In the genomic region with DNA sequence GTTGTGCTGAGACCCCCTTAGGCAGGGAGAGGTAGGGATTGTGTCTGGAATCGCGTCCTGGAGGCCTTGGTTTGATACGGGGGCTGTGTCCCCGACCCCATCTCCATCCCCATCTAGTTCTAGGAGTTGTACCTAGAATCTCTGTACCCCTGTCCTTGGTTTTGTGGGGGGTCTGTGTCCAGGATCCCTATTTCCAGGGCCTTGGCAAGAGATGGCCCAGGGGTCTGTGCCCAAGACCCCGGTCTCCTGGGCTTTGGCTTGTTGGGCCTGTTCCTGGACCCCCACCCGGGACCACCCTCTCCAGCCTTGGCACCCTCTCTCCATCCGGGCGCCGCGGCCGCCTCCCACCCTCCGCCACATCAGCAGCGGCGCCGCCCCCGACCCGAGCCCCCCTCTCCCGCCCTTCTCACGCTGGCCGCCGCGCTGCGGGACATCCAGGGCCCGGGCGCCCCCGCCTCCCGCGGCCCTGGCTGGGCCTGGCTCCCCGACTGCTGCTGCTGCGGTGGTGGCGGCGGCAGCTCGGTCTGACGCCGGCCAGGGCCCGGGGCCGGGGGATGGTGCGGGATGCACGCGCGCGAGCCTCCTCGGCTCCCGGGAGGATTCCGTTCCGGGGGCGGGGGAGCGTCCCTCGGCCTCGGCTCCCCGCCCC, we compare ENCODE assay signal across 8 cellular contexts. TPM values are rescaled to one million over a fixed set of nuclear protein-coding genes. Genes with fewer than 3 reads are reported as not detected.
DNase-seq lines count a peak whose midpoint lies in the region; ATAC-seq and TF ChIP-seq lines count a peak whose summit lies in the region.

TSS of gene NUMBL (minus strand) at position 602 of the 649 bp plus-strand sequence. CDS start at position 434, 168 bp downstream.

- DNase-seq in Caki2 (ENCODE audit: low read depth) (no peak), IMR-90 (no peak), mesendoderm (no peak), upper lobe of left lung (no peak), AML-193 (lab: John Stamatoyannopoulos, UW) (no peak), NCI-H1105 (lab: John Stamatoyannopoulos, UW) (no peak), NCI-H2081 treated with DMSO at 0.1 percent for 48 hours (lab: John Stamatoyannopoulos, UW) (no peak)
- DNase-seq in central memory CD8-positive, alpha-beta T cell (ENCODE audit: low spot score in 2 of 2), result no peak

- peak within 1 kb of the TSS; percentile 99 for H4K91ac ChIP-seq in IMR-90 (ENCODE audit: insufficient read depth, low read depth, low read length)

- H3K4me3 Mint-ChIP-seq in central memory CD8-positive, alpha-beta T cell, result peak within 1 kb of the TSS; percentile 81

- peak within 1 kb of the TSS; percentile 90 for H3K56ac ChIP-seq in IMR-90 (ENCODE audit: extremely low read depth, insufficient read depth, low read length)
- H3K56ac ChIP-seq in mesendoderm (ENCODE audit: low read length), result peak within 1 kb of the TSS; percentile 95

- H3K23ac ChIP-seq in IMR-90 (ENCODE audit: low read depth, low read length) (peak within 1 kb of the TSS; percentile 100), mesendoderm (ENCODE audit: low read length) (peak within 1 kb of the TSS; percentile 94)

- TF ChIP-seq EP300 in upper lobe of left lung (IDR thresholded peaks at IDR 0.05), result no peak

- H3K4ac ChIP-seq in IMR-90 (ENCODE audit: low read depth, low read length), result peak within 1 kb of the TSS; percentile 99
- peak within 1 kb of the TSS; percentile 49 for H3K4ac ChIP-seq in mesendoderm (ENCODE audit: low read depth, low read length)

- peak within 1 kb of the TSS; percentile 98 for H3K4me2 ChIP-seq in IMR-90 (ENCODE audit: low read depth, low read length)
- H3K4me2 ChIP-seq in mesendoderm (ENCODE audit: low read length), result peak within 1 kb of the TSS; percentile 97

- H3K27ac ChIP-seq in IMR-90 (ENCODE audit: insufficient read depth, low read length), result peak within 1 kb of the TSS; percentile 90
- peak within 1 kb of the TSS; percentile 81 for H3K27ac ChIP-seq in mesendoderm (ENCODE audit: low read depth, low read length)
- H3K27ac ChIP-seq in upper lobe of left lung, result peak within 1 kb of the TSS; percentile 73 to 93 (median 91)

- peaks cover 4% of the 10 kb centered on the region for H3K36me3 Mint-ChIP-seq in central memory CD8-positive, alpha-beta T cell (ENCODE audit: insufficient read depth)

- peak within 1 kb of the TSS; percentile 60; the same call in 1 of the 2 replicates for H2BK20ac ChIP-seq in IMR-90 (ENCODE audit: low read depth, low read length)

- TF ChIP-seq RAD21 in IMR-90 (IDR thresholded peaks at IDR 0.05; ENCODE audit: low read length), result no peak

- H4K5ac ChIP-seq in IMR-90 (ENCODE audit: low read depth, low read length) (peak within 1 kb of the TSS; percentile 97), mesendoderm (ENCODE audit: low read length) (peak within 1 kb of the TSS; percentile 39)

- TF ChIP-seq POLR2A in IMR-90 (IDR thresholded peaks at IDR 0.05; ENCODE audit: low read depth, low read length) (peak; percentile 83), upper lobe of left lung (IDR thresholded peaks at IDR 0.05) (peak in 1 of 4 donors; percentile 47)

- in situ Hi-C loops in Caki2 (cut with HindIII; ENCODE audit: low pct_unique_long_range_greater_than_20kb, low sequenced_read_pairs), result no loop called here
- in situ Hi-C loops in IMR-90 (cut with MboI; ENCODE audit: low sequenced_read_pairs), result no loop called here

- peak within 1 kb of the TSS; percentile 97 for H2AFZ ChIP-seq in IMR-90 (replicated peaks; ENCODE audit: low read length, poor library complexity)

- H3K9ac ChIP-seq in IMR-90 (ENCODE audit: low read depth, low read length), result peak within 1 kb of the TSS; percentile 99
- peak within 1 kb of the TSS; percentile 90 for H3K9ac ChIP-seq in mesendoderm (ENCODE audit: low read length)

- H3K4me1 Mint-ChIP-seq in central memory CD8-positive, alpha-beta T cell, result peaks cover 5% of the 10 kb centered on the region

- peak within 1 kb of the TSS; percentile 89; the same call in 1 of the 3 replicates for H2BK15ac ChIP-seq in IMR-90 (ENCODE audit: low read depth, low read length)
- H2BK15ac ChIP-seq in mesendoderm (replicated peaks; ENCODE audit: low read depth), result no peak within 1 kb of the TSS

- dilution Hi-C loops in IMR-90 (cut with HindIII; ENCODE audit: low sequenced_read_pairs, unreplicated experiment), result no loop called here

- no peak for TF ChIP-seq CTCF in IMR-90 (conservative IDR thresholded peaks at IDR 0.05; ENCODE audit: low read depth, low read length)
- no peak for TF ChIP-seq CTCF in upper lobe of left lung (IDR thresholded peaks at IDR 0.05)

- peaks cover 12% of the 10 kb centered on the region for H3K79me2 ChIP-seq in mesendoderm (ENCODE audit: control insufficient read depth, insufficient read depth, low read length)

- peak within 1 kb of the TSS; percentile 89 to 93 for H4K8ac ChIP-seq in IMR-90 (ENCODE audit: low read depth in 2 of 2, low read length in 2 of 2)
- H4K8ac ChIP-seq in mesendoderm (ENCODE audit: low read depth, low read length), result no peak within 1 kb of the TSS

- 1% methylated on average over 29 of the region's 51 CpGs; no CpG with 5 or more reads in 1 of the 2 experiments for WGBS in IMR-90 (ENCODE audit: extremely low coverage in 2 of 2, insufficient read length in 1 of 2), 2 experiments
- WGBS in mesendoderm (ENCODE audit: extremely low coverage, insufficient coverage, low lambda C conversion rate), result no CpG with 5 or more reads among the region's 51 CpGs
- 8 to 15% methylated on average over 7 to 24 of the region's 51 CpGs for WGBS in upper lobe of left lung, 2 donors

- peak within 1 kb of the TSS; percentile 90 for H2BK120ac ChIP-seq in IMR-90 (ENCODE audit: low read depth, low read length)
- H2BK120ac ChIP-seq in mesendoderm (ENCODE audit: low read depth, low read length), result no peak within 1 kb of the TSS

- no TSS peak for BruUV-seq in IMR-90 (replicated peaks; lab: Mats Ljungman, UMichigan)

- H3K4me1 ChIP-seq in IMR-90 (ENCODE audit: control insufficient read depth, insufficient read depth, low read length), result peaks cover 17% of the 10 kb centered on the region
- peaks cover 1% of the 10 kb centered on the region for H3K4me1 ChIP-seq in mesendoderm (ENCODE audit: control insufficient read depth, low read depth, low read length)
- peaks cover 17 to 31% (median 23%) of the 10 kb centered on the region in 4 donors for H3K4me1 ChIP-seq in upper lobe of left lung

- peak within 1 kb of the TSS; percentile 63 for H3K27ac Mint-ChIP-seq in central memory CD8-positive, alpha-beta T cell (ENCODE audit: low read depth)

- H3K27me3 Mint-ChIP-seq in central memory CD8-positive, alpha-beta T cell, result no peaks in the 10 kb centered on the region

- peaks cover 33% of the 10 kb centered on the region for H3K9me1 ChIP-seq in IMR-90 (ENCODE audit: insufficient read depth, low read length)

- intact Hi-C loops in IMR-90 (cut with micrococcal nuclease), result loop anchor here (2.0 kb wide), 2 partner anchors 25 to 61 kb away; partner anchors contain the start of genes ACTMAP and SNRPA

- H3K9me3 Mint-ChIP-seq in central memory CD8-positive, alpha-beta T cell, result no peaks in the 10 kb centered on the region

- H3K9me3 ChIP-seq in IMR-90 (ENCODE audit: control insufficient read depth, insufficient read depth, low read length), result no peaks in the 10 kb centered on the region
- no peaks in the 10 kb centered on the region for H3K9me3 ChIP-seq in upper lobe of left lung

- H3K36me3 ChIP-seq in IMR-90 (ENCODE audit: control insufficient read depth, insufficient read depth, low read length) (peaks cover 31% of the 10 kb centered on the region), mesendoderm (ENCODE audit: control insufficient read depth, insufficient read depth, low read length) (peaks cover 4% of the 10 kb centered on the region), upper lobe of left lung (peaks cover 0 to 40% (median 9%) of the 10 kb centered on the region in 4 donors)

- H3K14ac ChIP-seq in IMR-90 (replicated peaks; ENCODE audit: low read depth, low read length), result peak within 1 kb of the TSS; percentile 99

- no peaks in the 10 kb centered on the region for H3K27me3 ChIP-seq in IMR-90 (ENCODE audit: control insufficient read depth, insufficient read depth, low read length)
- H3K27me3 ChIP-seq in mesendoderm (ENCODE audit: insufficient read depth, low read length, poor library complexity), result no peaks in the 10 kb centered on the region
- no peaks in the 10 kb centered on the region for H3K27me3 ChIP-seq in upper lobe of left lung

- H2BK5ac ChIP-seq in IMR-90 (ENCODE audit: low read depth, low read length, poor library complexity, severe bottlenecking) (peak within 1 kb of the TSS; percentile 89), mesendoderm (ENCODE audit: low read length) (peak within 1 kb of the TSS; percentile 43)

- H3K79me1 ChIP-seq in IMR-90 (ENCODE audit: low read depth in 1 of 2, low read length in 2 of 2), result peaks cover 25 to 50% of the 10 kb centered on the region in 2 experiments
- peaks cover 18% of the 10 kb centered on the region for H3K79me1 ChIP-seq in mesendoderm (ENCODE audit: low read length)

- ATAC-seq in IMR-90 (ENCODE audit: low read depth), result no peak
- peak; percentile 45 for ATAC-seq in central memory CD8-positive, alpha-beta T cell (replicated peaks; ENCODE audit: extremely low read depth, poor library complexity, severe bottlenecking)
- no peak for ATAC-seq in upper lobe of left lung (ENCODE audit: low FRiP score in 2 of 2)

- H3K4me3 ChIP-seq in IMR-90 (ENCODE audit: insufficient read depth, low read depth, low read length) (peak within 1 kb of the TSS; percentile 95), mesendoderm (ENCODE audit: low read length) (peak within 1 kb of the TSS; percentile 78), upper lobe of left lung (peak within 1 kb of the TSS; percentile 59 to 83 (median 76))

- H4K20me1 ChIP-seq in IMR-90 (ENCODE audit: insufficient read depth, low read length), result peaks cover 36% of the 10 kb centered on the region

- peak within 1 kb of the TSS; percentile 100 for H2AK9ac ChIP-seq in IMR-90 (replicated peaks; ENCODE audit: low read depth, low read length, poor library complexity)

- H2AK5ac ChIP-seq in IMR-90 (ENCODE audit: low read depth, low read length) (peak within 1 kb of the TSS; percentile 100), mesendoderm (ENCODE audit: low read length) (peak within 1 kb of the TSS; percentile 59)

- CTCF ChIA-PET in IMR-90 (lab: Yijun Ruan, JAX), result no interaction called here

- POLR2A ChIA-PET in IMR-90 (lab: Charles Lee; ENCODE audit: unreplicated experiment), result no interaction called here

- H3K18ac ChIP-seq in IMR-90 (ENCODE audit: low read depth, low read length) (peak within 1 kb of the TSS; percentile 94), mesendoderm (ENCODE audit: low read length) (peak within 1 kb of the TSS; percentile 43)

TF ChIP-seq in IMR-90, 13 proteins besides CTCF, POLR2A, EP300 and RAD21 (continues in another document):
- TF ChIP-seq FOS (IDR thresholded peaks at IDR 0.05; ENCODE audit: low read depth, low read length), result no peak

RNA-seq across cellular contexts. Expression of gene NUMBL, which starts in this region (rescaled TPM):
- 22.2 and 39.0 TPM in 2 replicates for total RNA-seq in Caki2 (2014; rRNA removed; shearing (Covaris generic); ENCODE audit: low replicate concordance)
- total RNA-seq in IMR-90 (2012; rRNA removed), result 6.3 and 6.9 TPM in 2 replicates
- polyA plus RNA-seq in IMR-90 (2012; rRNA removed), result 29.0 and 29.8 TPM in 2 replicates
- 45.8 and 88.1 TPM in 2 replicates for polyA plus RNA-seq in IMR-90 (2012; cell fraction: cytosol; rRNA removed)
- 107 and 168 TPM in 2 replicates for polyA plus RNA-seq in IMR-90 (2012; cell fraction: nucleus; rRNA removed; ENCODE audit: low replicate concordance)
- 11.9 TPM for polyA plus RNA-seq in mesendoderm (2013, experiment 1 of 2)
- polyA plus RNA-seq in mesendoderm (2013, experiment 2 of 2), result 11.9 TPM
- 100 to 1,000 TPM in 1 of 6 donors, 10 to 100 TPM in 5; 18.0 to 133 (median 23.8) TPM for total RNA-seq in upper lobe of left lung
